In the genomic region with DNA sequence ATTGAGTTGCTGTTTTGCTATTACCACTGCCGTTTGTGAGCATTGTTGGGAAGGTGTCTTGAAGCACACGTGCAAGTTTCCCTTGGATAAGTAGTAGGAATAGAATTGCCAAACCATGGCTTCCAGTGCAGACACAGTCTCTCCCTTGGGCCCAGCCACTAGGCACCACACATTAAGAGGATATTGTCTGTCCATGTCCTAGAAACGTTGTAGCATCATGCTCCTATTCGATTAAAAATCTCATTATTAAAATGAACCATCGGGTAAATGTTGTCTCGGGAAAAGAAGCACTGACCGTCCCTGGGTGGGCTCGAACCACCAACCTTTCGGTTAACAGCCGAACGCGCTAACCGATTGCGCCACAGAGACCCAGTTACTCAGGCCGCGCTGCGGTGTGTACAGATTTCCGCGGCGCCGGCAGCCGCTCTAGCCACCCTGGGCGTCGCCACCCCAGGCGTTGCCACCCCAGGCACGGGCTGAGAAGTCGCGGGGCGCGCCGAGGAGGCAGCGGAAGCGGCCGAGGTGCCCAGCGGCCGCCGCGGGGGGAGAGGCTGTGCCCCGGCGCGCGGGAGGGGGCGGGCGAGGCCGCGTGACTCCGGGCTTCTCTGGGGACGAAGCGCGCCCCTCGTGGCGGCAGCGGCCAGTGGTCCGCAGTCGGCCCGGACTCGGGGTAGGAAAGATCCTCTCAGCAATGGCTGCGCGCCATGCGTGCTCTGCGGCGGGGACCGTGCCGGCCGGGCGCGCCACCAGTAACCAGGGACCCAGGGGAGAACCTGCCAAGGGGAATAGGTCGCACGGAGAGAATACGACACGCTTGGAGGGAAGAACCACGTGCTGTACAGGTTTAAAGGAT, we compare ENCODE assay signal across 8 cellular contexts. TPM values are rescaled to one million over a fixed set of nuclear protein-coding genes. Genes with fewer than 3 reads are reported as not detected.
DNase-seq lines count a peak whose midpoint lies in the region; ATAC-seq lines count a peak whose summit lies in the region.

No MANE protein-coding gene starts in this region.

- H3K9me3 ChIP-seq in HUES64 (ENCODE audit: insufficient read depth, low read depth, low read length) (no peaks in the 10 kb centered on the region), esophagus (ENCODE audit: control insufficient read depth in 2 of 2, insufficient read depth in 1 of 2, low read depth in 1 of 2, low read length in 1 of 2) (no peaks in the 10 kb centered on the region), muscle layer of colon (ENCODE audit: low read length) (no peaks in the 10 kb centered on the region)

- 2% methylated on average over 72 of the region's 72 CpGs for WGBS in HUES64
- 1 to 2% methylated on average over 72 of the region's 72 CpGs for WGBS in esophagus, 2 donors

- H3K9ac ChIP-seq in HUES64 (ENCODE audit: low read depth, low read length) (peak overlapping the region; percentile 78), muscle layer of colon (ENCODE audit: low read length) (no peak overlapping the region)

- H3K4me3 ChIP-seq in HUES64 (ENCODE audit: low read length): peak overlapping the region; percentile 57
- H3K4me3 ChIP-seq in esophagus (ENCODE audit: low read depth in 1 of 2, low read length in 2 of 2): peak overlapping the region; percentile 43 to 49
- peak overlapping the region; percentile 14 to 42 for H3K4me3 ChIP-seq in muscle layer of colon (ENCODE audit: low read depth in 1 of 2, low read length in 2 of 2)

- H3K27me3 ChIP-seq in HUES64 (ENCODE audit: insufficient read depth, low read length) (peaks cover 4% of the 10 kb centered on the region), esophagus (ENCODE audit: control insufficient read depth in 1 of 2, insufficient read depth in 2 of 2, low read length in 2 of 2) (no peaks in the 10 kb centered on the region), muscle layer of colon (ENCODE audit: control insufficient read depth in 1 of 2, insufficient read depth in 2 of 2, low read length in 2 of 2) (no peaks in the 10 kb centered on the region)

- DNase-seq in DMS 273 (lab: John Stamatoyannopoulos, UW; ENCODE audit: unreplicated experiment): peak; percentile 91
- DNase-seq in OCI-M2 (lab: John Stamatoyannopoulos, UW; ENCODE audit: unreplicated experiment): peak; percentile 76
- DNase-seq in activated T-cell treated with anti-CD3 and anti-CD28 coated beads, Interleukin-2, amount 50 U/mL, for 1 hour: peak; percentile 90
- peak; percentile 83 for DNase-seq in stimulated activated CD8-positive, alpha-beta memory T cell treated with anti-CD3 and anti-CD28 coated beads, Interleukin-7, amount 100 ng/mL, for 24 hours (ENCODE audit: low read depth)

- H3K4me1 ChIP-seq in HUES64 (ENCODE audit: insufficient read depth, low read length) (no peaks in the 10 kb centered on the region), esophagus (ENCODE audit: control insufficient read depth in 2 of 2, insufficient read depth in 2 of 2, low read length in 1 of 2) (no peaks in the 10 kb centered on the region), muscle layer of colon (ENCODE audit: insufficient read depth, low read length) (no peaks in the 10 kb centered on the region)

- ATAC-seq in GM21526 (IDR thresholded peaks at IDR 0.05; ENCODE audit: low FRiP score, unreplicated experiment): peak; percentile 84

- H3K27ac ChIP-seq in HUES64 (ENCODE audit: low read depth, low read length) (no peak overlapping the region), esophagus (ENCODE audit: low read depth in 2 of 2, low read length in 1 of 2) (peak overlapping the region; percentile 36 to 80), muscle layer of colon (ENCODE audit: low read depth, low read length) (peak overlapping the region; percentile 13)

- H3K36me3 ChIP-seq in HUES64 (ENCODE audit: insufficient read depth, low read length) (no peaks in the 10 kb centered on the region), esophagus (ENCODE audit: control insufficient read depth in 2 of 2, insufficient read depth in 2 of 2, low read length in 1 of 2) (no peaks in the 10 kb centered on the region), muscle layer of colon (ENCODE audit: insufficient read depth, low read length) (no peaks in the 10 kb centered on the region)

RNA-seq across cellular contexts. Expression of a gene that starts 56.2 kb away (rescaled TPM):
- 14.9 TPM for polyA plus RNA-seq in HUES64 (2013, experiment 1 of 2)
- 15.2 TPM for polyA plus RNA-seq in HUES64 (2013, experiment 2 of 2)
- polyA plus RNA-seq in esophagus: 1 to 10 TPM; 4.4 to 6.7 TPM
